Comparison of ENCODE assay signal across 19 cellular contexts in genomic region chr1:25355841-25356395, GRCh38. TPM values are rescaled to one million over a fixed set of nuclear protein-coding genes. Genes with fewer than 3 reads are reported as not detected.
DNase-seq lines count a peak whose midpoint lies in the region; ATAC-seq, FAIRE-seq and TF ChIP-seq lines count a peak whose summit lies in the region.
"Had no signal": no experiment of that assay in that cellular context is flagged by ENCODE, and none has a peak within 500 bp of the region (broad histone marks: within the 10 kb centered on the region; RNA-seq: fewer than 3 reads in every experiment).

No MANE protein-coding gene starts in this region.

- peaks cover 2 to 91% of the 10 kb centered on the region in 2 donors for H3K36me3 ChIP-seq in psoas muscle (ENCODE audit: insufficient read depth in 1 of 2, low read depth in 1 of 2)
- peaks cover 5 to 23% of the 10 kb centered on the region in 2 donors for H3K36me3 ChIP-seq in kidney (ENCODE audit: control insufficient read depth in 1 of 2, insufficient read depth in 2 of 2, low read length in 2 of 2)

- 60 to 73% (median 67%) methylated on average over 6 of the region's 6 CpGs for WGBS in psoas muscle, 3 donors

- peaks cover 42% of the 10 kb centered on the region for H3K4me1 Mint-ChIP-seq in activated T-cell treated with anti-CD3 and anti-CD28 coated beads, Interleukin-2, amount 50 U/mL, for 72 hours (ENCODE audit: low read depth)
- peaks cover 40% of the 10 kb centered on the region for H3K4me1 Mint-ChIP-seq in activated naive CD8-positive, alpha-beta T cell treated with anti-CD3 and anti-CD28 coated beads, Interleukin-2, amount 10 ng/mL, durations not matched to agents 7 days and 5 days
- H3K4me1 Mint-ChIP-seq: neural crest cell had no signal

- H3K27ac Mint-ChIP-seq in activated T-cell treated with anti-CD3 and anti-CD28 coated beads, Interleukin-2, amount 50 U/mL, for 72 hours, result peak overlapping the region; percentile 42
- peak overlapping the region; percentile 88 for H3K27ac Mint-ChIP-seq in activated naive CD8-positive, alpha-beta T cell treated with anti-CD3 and anti-CD28 coated beads, Interleukin-2, amount 10 ng/mL, durations not matched to agents 7 days and 5 days

- no peaks in the 10 kb centered on the region for H3K9me3 Mint-ChIP-seq in activated T-cell treated with anti-CD3 and anti-CD28 coated beads, Interleukin-2, amount 50 U/mL, for 72 hours
- no peaks in the 10 kb centered on the region for H3K9me3 Mint-ChIP-seq in activated naive CD8-positive, alpha-beta T cell treated with anti-CD3 and anti-CD28 coated beads, Interleukin-2, amount 10 ng/mL, durations not matched to agents 7 days and 5 days
- H3K9me3 Mint-ChIP-seq: neural crest cell had no signal

- H3K27me3 Mint-ChIP-seq in activated T-cell treated with anti-CD3 and anti-CD28 coated beads, Interleukin-2, amount 50 U/mL, for 72 hours (ENCODE audit: low read depth), result no peaks in the 10 kb centered on the region
- H3K27me3 Mint-ChIP-seq in activated naive CD8-positive, alpha-beta T cell treated with anti-CD3 and anti-CD28 coated beads, Interleukin-2, amount 10 ng/mL, durations not matched to agents 7 days and 5 days, result no peaks in the 10 kb centered on the region

- H3K9me3 ChIP-seq in psoas muscle, result no peaks in the 10 kb centered on the region
- no peaks in the 10 kb centered on the region for H3K9me3 ChIP-seq in kidney (ENCODE audit: control insufficient read depth in 1 of 2, low read length in 2 of 2)
- H3K9me3 ChIP-seq: body of pancreas, transverse colon had no signal

- intact Hi-C loops in psoas muscle (cut with DNase I), result no loop called here
- intact Hi-C loops in kidney (cut with DNase I), result no loop called here

- TF ChIP-seq CTCF in psoas muscle (IDR thresholded peaks at IDR 0.05) (no peak), kidney (IDR thresholded peaks at IDR 0.05; ENCODE audit: borderline replicate concordance, extremely low read depth, insufficient read depth) (no peak)

- POLR2A ChIA-PET in activated naive CD8-positive, alpha-beta T cell treated with anti-CD3 and anti-CD28 coated beads, Interleukin-2, amount 10 ng/mL, durations not matched to agents 7 days and 5 days (lab: Charles Lee), result interaction anchor here (1.1 kb wide), 1 partner anchor 9 kb away, joined by 3 read pairs; no protein-coding TSS in a partner anchor

- H3K4me3 ChIP-seq in psoas muscle (no peak overlapping the region), kidney (ENCODE audit: low read length in 2 of 2) (no peak overlapping the region)
- H3K4me3 ChIP-seq: body of pancreas, PC-9, transverse colon had no signal

- H3K36me3 Mint-ChIP-seq in activated T-cell treated with anti-CD3 and anti-CD28 coated beads, Interleukin-2, amount 50 U/mL, for 72 hours (ENCODE audit: insufficient read depth in 2 of 2), result peaks cover 5 to 17% of the 10 kb centered on the region in 2 donors
- peaks cover 45% of the 10 kb centered on the region for H3K36me3 Mint-ChIP-seq in activated naive CD8-positive, alpha-beta T cell treated with anti-CD3 and anti-CD28 coated beads, Interleukin-2, amount 10 ng/mL, durations not matched to agents 7 days and 5 days

- H3K4me1 ChIP-seq in psoas muscle, result no peaks in the 10 kb centered on the region
- no peaks in the 10 kb centered on the region for H3K4me1 ChIP-seq in kidney (ENCODE audit: control insufficient read depth in 1 of 2, insufficient read depth in 1 of 2, low read depth in 1 of 2, low read length in 2 of 2)
- H3K4me1 ChIP-seq: body of pancreas, transverse colon had no signal

- no peaks in the 10 kb centered on the region for H3K27me3 ChIP-seq in psoas muscle (ENCODE audit: insufficient read depth in 3 of 3, low read length in 2 of 3)
- H3K27me3 ChIP-seq: body of pancreas, transverse colon had no signal

- H3K9ac ChIP-seq in kidney (ENCODE audit: low read length in 2 of 2), result no peak overlapping the region

- ATAC-seq in activated T-cell treated with anti-CD3 and anti-CD28 coated beads, Interleukin-2, amount 50 U/mL, for 72 hours (replicated peaks in 1 of 2), result peak; percentile 64 to 75
- peak; percentile 56 for ATAC-seq in activated naive CD8-positive, alpha-beta T cell treated with anti-CD3 and anti-CD28 coated beads, Interleukin-2, amount 10 ng/mL, durations not matched to agents 7 days and 5 days (ENCODE audit: low read depth)
- ATAC-seq in psoas muscle (no peak), HG02970 (IDR thresholded peaks at IDR 0.05; ENCODE audit: low FRiP score, unreplicated experiment) (no peak)
- ATAC-seq: body of pancreas had no signal

- no peak for FAIRE-seq in kidney (lab: Jason Lieb, UNC)
- FAIRE-seq: GM18507 had no signal

- peak overlapping the region; percentile 1 to 9 for H3K4me3 Mint-ChIP-seq in activated T-cell treated with anti-CD3 and anti-CD28 coated beads, Interleukin-2, amount 50 U/mL, for 72 hours
- peak overlapping the region; percentile 67 for H3K4me3 Mint-ChIP-seq in activated naive CD8-positive, alpha-beta T cell treated with anti-CD3 and anti-CD28 coated beads, Interleukin-2, amount 10 ng/mL, durations not matched to agents 7 days and 5 days
- H3K4me3 Mint-ChIP-seq: neural crest cell had no signal

- DNase-seq in activated T-cell treated with anti-CD3 and anti-CD28 coated beads, Interleukin-2, amount 50 U/mL, for 72 hours, result peak in 1 of 2 donors; percentile 5
- DNase-seq in activated T-cell treated with anti-CD3 and anti-CD28 coated beads for 4 hours (no peak), OCI-M1 (lab: John Stamatoyannopoulos, UW) (peak; percentile 82), psoas muscle (no peak), Kasumi-1 (lab: John Stamatoyannopoulos, UW) (no peak), kidney (no peak)
- no peak for DNase-seq in activated naive CD8-positive, alpha-beta T cell treated with anti-CD3 and anti-CD28 coated beads, Interleukin-2, amount 10 ng/mL, durations not matched to agents 7 days and 5 days
- DNase-seq: activated CD4-positive, CD25-positive, alpha-beta regulatory T cell; body of pancreas; hypothalamus; Karpas-422; NCI-H146; NCI-H524; PC-9; stimulated activated CD4-positive, alpha-beta T cell treated with anti-CD3 and anti-CD28 coated beads, Interleukin-1b, Interleukin-23, amount 100 ng/mL, for 48 hours; transverse colon had no signal

- H3K27ac ChIP-seq in psoas muscle, result peak overlapping the region; percentile 5
- H3K27ac ChIP-seq in kidney (ENCODE audit: low read depth in 2 of 2, low read length in 2 of 2), result no peak overlapping the region
- H3K27ac ChIP-seq: body of pancreas, PC-9, transverse colon had no signal

RNA-seq across cellular contexts. Expression of gene TMEM50A, which starts 17.8 kb away (rescaled TPM):
- 100 to 1,000 TPM; 131 to 136 TPM for total RNA-seq in activated T-cell treated with anti-CD3 and anti-CD28 coated beads, Interleukin-2, amount 50 U/mL, for 72 hours
- 100 to 1,000 TPM; 118 to 121 TPM for total RNA-seq in activated naive CD8-positive, alpha-beta T cell treated with anti-CD3 and anti-CD28 coated beads, Interleukin-2, amount 10 ng/mL, durations not matched to agents 7 days and 5 days
- total RNA-seq in psoas muscle (10 to 100 TPM; 37.0 to 54.9 (median 43.3) TPM), kidney (118 TPM)
- polyA plus RNA-seq in psoas muscle (10 to 100 TPM; 39.5 to 68.1 (median 44.1) TPM), kidney (ENCODE audit: insufficient read depth, low read depth, low replicate concordance) (115 TPM)

Comparison
In these comparisons a context has a peak if more than half of its experiments do, and no peak if none do; other contexts are left out.
1. ATAC-seq: peak in activated T-cell treated with anti-CD3 and anti-CD28 coated beads, Interleukin-2, amount 50 U/mL, for 72 hours (2 of 2) and activated naive CD8-positive, alpha-beta T cell treated with anti-CD3 and anti-CD28 coated beads, Interleukin-2, amount 10 ng/mL, durations not matched to agents 7 days and 5 days (single experiment); none in psoas muscle (0 of 4) and HG02970 (single experiment).